ENCODE assay signal across 11 cellular contexts in the genomic region with DNA sequence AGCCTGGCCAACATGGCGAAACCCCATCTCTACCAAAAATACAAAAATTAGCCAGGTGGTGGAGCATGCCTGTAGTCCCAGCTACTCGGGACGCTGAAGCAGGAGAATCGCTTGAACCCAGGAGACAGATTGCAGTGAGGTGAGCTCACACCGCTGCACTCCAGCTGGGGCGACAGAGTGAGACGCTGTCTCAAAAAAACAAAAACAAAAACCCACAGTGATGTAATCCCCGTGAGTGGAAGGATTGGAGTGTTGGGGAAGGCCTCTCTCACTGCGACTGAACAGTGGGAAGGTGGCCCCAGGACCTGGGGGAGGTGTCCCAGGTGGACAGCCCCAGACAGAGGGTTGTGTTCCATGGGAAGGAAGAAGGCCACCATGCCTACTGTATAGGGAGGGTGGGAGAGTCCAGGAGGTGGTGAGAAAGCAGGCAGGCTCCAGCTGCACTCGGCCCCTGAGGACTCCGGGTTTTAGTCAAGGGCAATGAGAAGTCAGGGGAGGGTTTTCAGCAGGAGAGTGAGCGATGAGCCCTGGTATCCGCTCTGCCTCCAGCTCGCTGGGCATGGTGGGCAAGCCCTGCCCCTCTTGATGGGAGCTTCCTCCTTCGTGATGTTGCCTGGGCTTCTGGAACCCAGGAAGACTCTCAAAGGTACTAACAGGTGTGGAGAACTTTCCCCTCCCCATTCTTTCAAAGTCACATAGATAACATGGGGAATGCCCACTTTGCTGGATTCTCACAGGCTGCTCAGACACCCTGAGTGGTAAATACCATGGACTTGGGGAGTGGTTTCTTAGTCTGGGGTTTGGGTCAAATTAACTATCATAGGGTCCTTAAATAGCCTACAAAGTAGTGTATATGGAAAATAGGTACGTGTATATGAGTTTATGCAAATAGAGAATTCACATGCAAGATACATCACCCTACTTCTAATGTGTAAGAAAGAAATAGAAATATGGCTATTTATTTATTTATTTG.
DNase-seq lines count a peak whose midpoint lies in the region; ATAC-seq and TF ChIP-seq lines count a peak whose summit lies in the region.
"Had no signal": no experiment of that assay in that cellular context is flagged by ENCODE, and none has a peak within 500 bp of the region (broad histone marks: within the 10 kb centered on the region; RNA-seq: fewer than 3 reads in every experiment).

No MANE protein-coding gene starts in this region.

- H2AFZ ChIP-seq in smooth muscle cell (ENCODE audit: low read depth): peak overlapping the region; percentile 75

- H3K4me2 ChIP-seq in smooth muscle cell: peak overlapping the region; percentile 2

- H3K9me3 Mint-ChIP-seq in endodermal cell: no peaks in the 10 kb centered on the region
- H3K9me3 Mint-ChIP-seq: central memory CD8-positive, alpha-beta T cell; natural killer cell had no signal

- H3K9me3 ChIP-seq in endodermal cell (ENCODE audit: control insufficient read depth, low read length) (no peaks in the 10 kb centered on the region), smooth muscle cell (replicated peaks; ENCODE audit: low read depth) (no peaks in the 10 kb centered on the region)

- no peak overlapping the region for H3K27ac ChIP-seq in endodermal cell (ENCODE audit: low read depth, low read length)
- peak overlapping the region; percentile 91 for H3K27ac ChIP-seq in smooth muscle cell (ENCODE audit: low read depth)

- ATAC-seq in HG02870 (IDR thresholded peaks at IDR 0.05; ENCODE audit: unreplicated experiment): peak; percentile 29
- no peak for ATAC-seq in HG03139 (IDR thresholded peaks at IDR 0.05; ENCODE audit: unreplicated experiment)

- in situ Hi-C loops in GM13977 (cut with MboI; ENCODE audit: low pct_unique_long_range_greater_than_20kb, low sequenced_read_pairs, unreplicated experiment): no loop called here

- peak; percentile 52 for DNase-seq in GM13977 (ENCODE audit: low spot score)
- no peak for DNase-seq in endodermal cell
- no peak for DNase-seq in smooth muscle cell (lab: John Stamatoyannopoulos, UW; ENCODE audit: unreplicated experiment)
- no peak for DNase-seq in C1 segment of cervical spinal cord (lab: John Stamatoyannopoulos, UW)
- no peak for DNase-seq in GM19238 (ENCODE audit: insufficient read length, low spot score)
- DNase-seq: natural killer cell; NCI-H1694; stimulated activated CD4-positive, alpha-beta T cell treated with anti-CD3 and anti-CD28 coated beads, Interleukin-12 subunit alpha, Interleukin-12 subunit beta, amount 100 ng/mL, for 4 hours had no signal

- H3K4me3 Mint-ChIP-seq in endodermal cell: no peak overlapping the region
- H3K4me3 Mint-ChIP-seq: central memory CD8-positive, alpha-beta T cell; natural killer cell had no signal

- TF ChIP-seq CTCF in GM13977 (IDR thresholded peaks at IDR 0.05; ENCODE audit: extremely low read depth, insufficient read depth, missing control alignments) (no peak), endodermal cell (conservative IDR thresholded peaks at IDR 0.05) (no peak), smooth muscle cell (IDR thresholded peaks at IDR 0.05; ENCODE audit: borderline replicate concordance, insufficient read depth, poor library complexity, severe bottlenecking) (no peak)

- H3K27me3 Mint-ChIP-seq in endodermal cell (ENCODE audit: insufficient read depth): no peaks in the 10 kb centered on the region
- H3K27me3 Mint-ChIP-seq: central memory CD8-positive, alpha-beta T cell had no signal

- H3K27me3 ChIP-seq in endodermal cell (ENCODE audit: control insufficient read depth, insufficient read depth, low read length, poor library complexity, severe bottlenecking) (no peaks in the 10 kb centered on the region), smooth muscle cell (ENCODE audit: low read depth) (no peaks in the 10 kb centered on the region)

- H3K4me1 Mint-ChIP-seq in endodermal cell: peaks cover 18% of the 10 kb centered on the region
- H3K4me1 Mint-ChIP-seq: central memory CD8-positive, alpha-beta T cell had no signal

- H3K4me1 ChIP-seq in endodermal cell (ENCODE audit: control insufficient read depth, insufficient read depth, low read length) (peaks cover 14% of the 10 kb centered on the region), smooth muscle cell (ENCODE audit: low read depth) (peaks cover 4% of the 10 kb centered on the region)

- no peak overlapping the region for H3K9ac ChIP-seq in endodermal cell (ENCODE audit: extremely low read depth, low read length, poor library complexity, severe bottlenecking)
- no peak overlapping the region for H3K9ac ChIP-seq in smooth muscle cell (ENCODE audit: low read depth)

- H3K4me3 ChIP-seq in endodermal cell (ENCODE audit: low read length) (no peak overlapping the region), smooth muscle cell (no peak overlapping the region)

- H4K20me1 ChIP-seq in smooth muscle cell (ENCODE audit: low read depth): no peaks in the 10 kb centered on the region

- 92 to 94% methylated on average over 9 to 15 of the region's 16 CpGs for WGBS in endodermal cell (ENCODE audit: insufficient coverage in 1 of 2, insufficient read length in 1 of 2), 2 experiments
- WGBS in smooth muscle cell (ENCODE audit: low lambda C conversion rate): 75% methylated on average over 16 of the region's 16 CpGs

- H3K36me3 Mint-ChIP-seq in endodermal cell (ENCODE audit: low read depth): no peaks in the 10 kb centered on the region
- H3K36me3 Mint-ChIP-seq: natural killer cell had no signal

- H3K36me3 ChIP-seq in endodermal cell (ENCODE audit: control insufficient read depth, insufficient read depth, low read length) (no peaks in the 10 kb centered on the region), smooth muscle cell (ENCODE audit: low read depth) (no peaks in the 10 kb centered on the region)

- peak overlapping the region; percentile 55 for H3K27ac Mint-ChIP-seq in endodermal cell
- H3K27ac Mint-ChIP-seq: natural killer cell had no signal

- H3F3A ChIP-seq in smooth muscle cell (ENCODE audit: low read depth): peaks cover 6% of the 10 kb centered on the region

- H3K79me2 ChIP-seq in smooth muscle cell (ENCODE audit: low read depth): no peaks in the 10 kb centered on the region
